1 cellular context compared by ENCODE assay signal in the genomic region with DNA sequence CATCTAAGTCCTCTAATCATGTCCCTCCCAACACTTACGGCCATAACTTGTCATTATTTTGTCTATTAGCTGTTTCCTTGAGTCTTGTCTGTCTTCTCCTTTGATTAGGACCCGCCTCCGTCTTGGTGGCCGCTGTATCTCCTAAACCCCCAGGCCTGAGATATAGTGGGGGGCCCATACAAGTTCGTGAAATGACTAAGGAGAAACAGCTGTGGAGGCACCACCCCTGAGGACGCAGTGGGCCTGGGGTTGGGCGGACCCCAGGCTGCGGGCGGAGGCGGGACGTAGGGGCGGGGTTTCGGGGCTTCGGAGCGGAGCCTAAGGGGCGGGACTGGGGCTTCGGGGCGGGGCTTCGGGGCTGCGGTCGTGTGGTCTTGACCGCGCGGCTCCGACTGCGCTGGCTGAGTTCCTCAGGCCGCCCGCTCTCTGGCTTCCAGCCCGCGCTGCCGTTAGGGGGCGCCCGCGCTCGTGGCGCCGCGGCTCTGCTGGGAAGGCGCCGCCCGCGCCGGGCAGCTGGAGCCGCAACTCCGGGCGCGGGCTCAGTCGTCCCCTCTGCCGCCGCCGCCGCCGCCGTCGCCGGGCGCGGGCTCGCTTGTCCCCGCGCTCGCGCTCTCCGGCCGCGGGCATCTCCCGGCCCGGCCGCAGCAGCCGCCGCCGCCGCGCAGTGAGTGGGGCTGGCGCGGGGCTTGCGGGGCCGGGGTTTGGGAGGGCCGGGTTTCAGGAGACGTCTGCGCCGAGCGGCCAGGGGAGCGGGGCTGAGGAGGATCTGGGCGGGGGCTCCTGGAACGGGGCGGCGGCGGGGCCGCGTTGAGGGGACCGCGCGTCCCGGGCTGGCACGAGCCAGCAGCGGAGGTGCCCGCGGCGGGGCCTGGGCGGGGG.
TF ChIP-seq lines count a peak whose summit lies in the region.

Gene KCTD6, plus strand, starts transcription at position 591 of the 879 bp plus-strand sequence. CDS start 6,660 bp downstream, outside the sequence.

TF ChIP-seq in K562, 482 proteins besides CTCF, POLR2A, EP300 and RAD21 (continued from another document and continues in another):
- TF ChIP-seq, protein P1, sequence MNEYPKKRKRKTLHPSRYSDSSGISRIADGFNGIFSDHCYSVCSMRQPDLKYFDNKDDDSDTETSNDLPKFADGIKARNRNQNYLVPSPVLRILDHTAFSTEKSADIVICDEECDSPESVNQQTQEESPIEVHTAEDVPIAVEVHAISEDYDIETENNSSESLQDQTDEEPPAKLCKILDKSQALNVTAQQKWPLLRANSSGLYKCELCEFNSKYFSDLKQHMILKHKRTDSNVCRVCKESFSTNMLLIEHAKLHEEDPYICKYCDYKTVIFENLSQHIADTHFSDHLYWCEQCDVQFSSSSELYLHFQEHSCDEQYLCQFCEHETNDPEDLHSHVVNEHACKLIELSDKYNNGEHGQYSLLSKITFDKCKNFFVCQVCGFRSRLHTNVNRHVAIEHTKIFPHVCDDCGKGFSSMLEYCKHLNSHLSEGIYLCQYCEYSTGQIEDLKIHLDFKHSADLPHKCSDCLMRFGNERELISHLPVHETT (CRISPR knock-in tag; conservative IDR thresholded peaks at IDR 0.05 in 1 of 2, IDR thresholded peaks at IDR 0.05 in 1 of 2): peak in 1 of 2 experiments; percentile 53; a peak in 1 of 4 replicates
- no peak for TF ChIP-seq POLR2AphosphoS2 (IDR thresholded peaks at IDR 0.05; ENCODE audit: low read length)
- no peak for TF ChIP-seq MYBL2 (IDR thresholded peaks at IDR 0.05; ENCODE audit: low read depth)
- no peak for TF ChIP-seq MYBL2 (CRISPR knock-in tag; IDR thresholded peaks at IDR 0.05; ENCODE audit: borderline replicate concordance)
- TF ChIP-seq MAZ (CRISPR knock-in tag; conservative IDR thresholded peaks at IDR 0.05 in 1 of 2, IDR thresholded peaks at IDR 0.05 in 1 of 2): peak; percentile 14 to 61; a peak in 1 of 4 replicates
- TF ChIP-seq PTRF (tag; IDR thresholded peaks at IDR 0.05): no peak
- TF ChIP-seq, protein P2, sequence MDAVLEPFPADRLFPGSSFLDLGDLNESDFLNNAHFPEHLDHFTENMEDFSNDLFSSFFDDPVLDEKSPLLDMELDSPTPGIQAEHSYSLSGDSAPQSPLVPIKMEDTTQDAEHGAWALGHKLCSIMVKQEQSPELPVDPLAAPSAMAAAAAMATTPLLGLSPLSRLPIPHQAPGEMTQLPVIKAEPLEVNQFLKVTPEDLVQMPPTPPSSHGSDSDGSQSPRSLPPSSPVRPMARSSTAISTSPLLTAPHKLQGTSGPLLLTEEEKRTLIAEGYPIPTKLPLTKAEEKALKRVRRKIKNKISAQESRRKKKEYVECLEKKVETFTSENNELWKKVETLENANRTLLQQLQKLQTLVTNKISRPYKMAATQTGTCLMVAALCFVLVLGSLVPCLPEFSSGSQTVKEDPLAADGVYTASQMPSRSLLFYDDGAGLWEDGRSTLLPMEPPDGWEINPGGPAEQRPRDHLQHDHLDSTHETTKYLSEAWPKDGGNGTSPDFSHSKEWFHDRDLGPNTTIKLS (IDR thresholded peaks at IDR 0.05; ENCODE audit: borderline replicate concordance, low read depth): no peak
- TF ChIP-seq STAT5B (CRISPR knock-in tag; IDR thresholded peaks at IDR 0.05): no peak
- no peak for TF ChIP-seq ETV1 (tag; conservative IDR thresholded peaks at IDR 0.05; ENCODE audit: low read depth)
- TF ChIP-seq JUN (IDR thresholded peaks at IDR 0.05; ENCODE audit: borderline replicate concordance, low read depth, low read length): no peak
- no peak for TF ChIP-seq JUN (CRISPR knock-in tag; IDR thresholded peaks at IDR 0.05; ENCODE audit: borderline replicate concordance)
- TF ChIP-seq, protein P3, sequence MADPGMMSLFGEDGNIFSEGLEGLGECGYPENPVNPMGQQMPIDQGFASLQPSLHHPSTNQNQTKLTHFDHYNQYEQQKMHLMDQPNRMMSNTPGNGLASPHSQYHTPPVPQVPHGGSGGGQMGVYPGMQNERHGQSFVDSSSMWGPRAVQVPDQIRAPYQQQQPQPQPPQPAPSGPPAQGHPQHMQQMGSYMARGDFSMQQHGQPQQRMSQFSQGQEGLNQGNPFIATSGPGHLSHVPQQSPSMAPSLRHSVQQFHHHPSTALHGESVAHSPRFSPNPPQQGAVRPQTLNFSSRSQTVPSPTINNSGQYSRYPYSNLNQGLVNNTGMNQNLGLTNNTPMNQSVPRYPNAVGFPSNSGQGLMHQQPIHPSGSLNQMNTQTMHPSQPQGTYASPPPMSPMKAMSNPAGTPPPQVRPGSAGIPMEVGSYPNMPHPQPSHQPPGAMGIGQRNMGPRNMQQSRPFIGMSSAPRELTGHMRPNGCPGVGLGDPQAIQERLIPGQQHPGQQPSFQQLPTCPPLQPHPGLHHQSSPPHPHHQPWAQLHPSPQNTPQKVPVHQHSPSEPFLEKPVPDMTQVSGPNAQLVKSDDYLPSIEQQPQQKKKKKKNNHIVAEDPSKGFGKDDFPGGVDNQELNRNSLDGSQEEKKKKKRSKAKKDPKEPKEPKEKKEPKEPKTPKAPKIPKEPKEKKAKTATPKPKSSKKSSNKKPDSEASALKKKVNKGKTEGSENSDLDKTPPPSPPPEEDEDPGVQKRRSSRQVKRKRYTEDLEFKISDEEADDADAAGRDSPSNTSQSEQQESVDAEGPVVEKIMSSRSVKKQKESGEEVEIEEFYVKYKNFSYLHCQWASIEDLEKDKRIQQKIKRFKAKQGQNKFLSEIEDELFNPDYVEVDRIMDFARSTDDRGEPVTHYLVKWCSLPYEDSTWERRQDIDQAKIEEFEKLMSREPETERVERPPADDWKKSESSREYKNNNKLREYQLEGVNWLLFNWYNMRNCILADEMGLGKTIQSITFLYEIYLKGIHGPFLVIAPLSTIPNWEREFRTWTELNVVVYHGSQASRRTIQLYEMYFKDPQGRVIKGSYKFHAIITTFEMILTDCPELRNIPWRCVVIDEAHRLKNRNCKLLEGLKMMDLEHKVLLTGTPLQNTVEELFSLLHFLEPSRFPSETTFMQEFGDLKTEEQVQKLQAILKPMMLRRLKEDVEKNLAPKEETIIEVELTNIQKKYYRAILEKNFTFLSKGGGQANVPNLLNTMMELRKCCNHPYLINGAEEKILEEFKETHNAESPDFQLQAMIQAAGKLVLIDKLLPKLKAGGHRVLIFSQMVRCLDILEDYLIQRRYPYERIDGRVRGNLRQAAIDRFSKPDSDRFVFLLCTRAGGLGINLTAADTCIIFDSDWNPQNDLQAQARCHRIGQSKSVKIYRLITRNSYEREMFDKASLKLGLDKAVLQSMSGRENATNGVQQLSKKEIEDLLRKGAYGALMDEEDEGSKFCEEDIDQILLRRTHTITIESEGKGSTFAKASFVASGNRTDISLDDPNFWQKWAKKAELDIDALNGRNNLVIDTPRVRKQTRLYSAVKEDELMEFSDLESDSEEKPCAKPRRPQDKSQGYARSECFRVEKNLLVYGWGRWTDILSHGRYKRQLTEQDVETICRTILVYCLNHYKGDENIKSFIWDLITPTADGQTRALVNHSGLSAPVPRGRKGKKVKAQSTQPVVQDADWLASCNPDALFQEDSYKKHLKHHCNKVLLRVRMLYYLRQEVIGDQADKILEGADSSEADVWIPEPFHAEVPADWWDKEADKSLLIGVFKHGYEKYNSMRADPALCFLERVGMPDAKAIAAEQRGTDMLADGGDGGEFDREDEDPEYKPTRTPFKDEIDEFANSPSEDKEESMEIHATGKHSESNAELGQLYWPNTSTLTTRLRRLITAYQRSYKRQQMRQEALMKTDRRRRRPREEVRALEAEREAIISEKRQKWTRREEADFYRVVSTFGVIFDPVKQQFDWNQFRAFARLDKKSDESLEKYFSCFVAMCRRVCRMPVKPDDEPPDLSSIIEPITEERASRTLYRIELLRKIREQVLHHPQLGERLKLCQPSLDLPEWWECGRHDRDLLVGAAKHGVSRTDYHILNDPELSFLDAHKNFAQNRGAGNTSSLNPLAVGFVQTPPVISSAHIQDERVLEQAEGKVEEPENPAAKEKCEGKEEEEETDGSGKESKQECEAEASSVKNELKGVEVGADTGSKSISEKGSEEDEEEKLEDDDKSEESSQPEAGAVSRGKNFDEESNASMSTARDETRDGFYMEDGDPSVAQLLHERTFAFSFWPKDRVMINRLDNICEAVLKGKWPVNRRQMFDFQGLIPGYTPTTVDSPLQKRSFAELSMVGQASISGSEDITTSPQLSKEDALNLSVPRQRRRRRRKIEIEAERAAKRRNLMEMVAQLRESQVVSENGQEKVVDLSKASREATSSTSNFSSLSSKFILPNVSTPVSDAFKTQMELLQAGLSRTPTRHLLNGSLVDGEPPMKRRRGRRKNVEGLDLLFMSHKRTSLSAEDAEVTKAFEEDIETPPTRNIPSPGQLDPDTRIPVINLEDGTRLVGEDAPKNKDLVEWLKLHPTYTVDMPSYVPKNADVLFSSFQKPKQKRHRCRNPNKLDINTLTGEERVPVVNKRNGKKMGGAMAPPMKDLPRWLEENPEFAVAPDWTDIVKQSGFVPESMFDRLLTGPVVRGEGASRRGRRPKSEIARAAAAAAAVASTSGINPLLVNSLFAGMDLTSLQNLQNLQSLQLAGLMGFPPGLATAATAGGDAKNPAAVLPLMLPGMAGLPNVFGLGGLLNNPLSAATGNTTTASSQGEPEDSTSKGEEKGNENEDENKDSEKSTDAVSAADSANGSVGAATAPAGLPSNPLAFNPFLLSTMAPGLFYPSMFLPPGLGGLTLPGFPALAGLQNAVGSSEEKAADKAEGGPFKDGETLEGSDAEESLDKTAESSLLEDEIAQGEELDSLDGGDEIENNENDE (IDR thresholded peaks at IDR 0.05; ENCODE audit: low read depth, low read length): no peak
- no peak for TF ChIP-seq CBX5 (IDR thresholded peaks at IDR 0.05; ENCODE audit: borderline replicate concordance, low read depth)
- peak; percentile 50; the same call in 1 of the 2 replicates for TF ChIP-seq MYC (IDR thresholded peaks at IDR 0.05; ENCODE audit: low read depth, low read length)
- TF ChIP-seq MYC (CRISPR knock-in tag; IDR thresholded peaks at IDR 0.05; ENCODE audit: borderline replicate concordance, low read depth): no peak
- peak; percentile 4; the same call in 1 of the 2 replicates for TF ChIP-seq CREM (IDR thresholded peaks at IDR 0.05; ENCODE audit: low read depth)
- TF ChIP-seq ZBTB7A (IDR thresholded peaks at IDR 0.05; ENCODE audit: borderline replicate concordance, control insufficient read depth, low read depth, low read length): peak; percentile 79
- TF ChIP-seq, protein P4, sequence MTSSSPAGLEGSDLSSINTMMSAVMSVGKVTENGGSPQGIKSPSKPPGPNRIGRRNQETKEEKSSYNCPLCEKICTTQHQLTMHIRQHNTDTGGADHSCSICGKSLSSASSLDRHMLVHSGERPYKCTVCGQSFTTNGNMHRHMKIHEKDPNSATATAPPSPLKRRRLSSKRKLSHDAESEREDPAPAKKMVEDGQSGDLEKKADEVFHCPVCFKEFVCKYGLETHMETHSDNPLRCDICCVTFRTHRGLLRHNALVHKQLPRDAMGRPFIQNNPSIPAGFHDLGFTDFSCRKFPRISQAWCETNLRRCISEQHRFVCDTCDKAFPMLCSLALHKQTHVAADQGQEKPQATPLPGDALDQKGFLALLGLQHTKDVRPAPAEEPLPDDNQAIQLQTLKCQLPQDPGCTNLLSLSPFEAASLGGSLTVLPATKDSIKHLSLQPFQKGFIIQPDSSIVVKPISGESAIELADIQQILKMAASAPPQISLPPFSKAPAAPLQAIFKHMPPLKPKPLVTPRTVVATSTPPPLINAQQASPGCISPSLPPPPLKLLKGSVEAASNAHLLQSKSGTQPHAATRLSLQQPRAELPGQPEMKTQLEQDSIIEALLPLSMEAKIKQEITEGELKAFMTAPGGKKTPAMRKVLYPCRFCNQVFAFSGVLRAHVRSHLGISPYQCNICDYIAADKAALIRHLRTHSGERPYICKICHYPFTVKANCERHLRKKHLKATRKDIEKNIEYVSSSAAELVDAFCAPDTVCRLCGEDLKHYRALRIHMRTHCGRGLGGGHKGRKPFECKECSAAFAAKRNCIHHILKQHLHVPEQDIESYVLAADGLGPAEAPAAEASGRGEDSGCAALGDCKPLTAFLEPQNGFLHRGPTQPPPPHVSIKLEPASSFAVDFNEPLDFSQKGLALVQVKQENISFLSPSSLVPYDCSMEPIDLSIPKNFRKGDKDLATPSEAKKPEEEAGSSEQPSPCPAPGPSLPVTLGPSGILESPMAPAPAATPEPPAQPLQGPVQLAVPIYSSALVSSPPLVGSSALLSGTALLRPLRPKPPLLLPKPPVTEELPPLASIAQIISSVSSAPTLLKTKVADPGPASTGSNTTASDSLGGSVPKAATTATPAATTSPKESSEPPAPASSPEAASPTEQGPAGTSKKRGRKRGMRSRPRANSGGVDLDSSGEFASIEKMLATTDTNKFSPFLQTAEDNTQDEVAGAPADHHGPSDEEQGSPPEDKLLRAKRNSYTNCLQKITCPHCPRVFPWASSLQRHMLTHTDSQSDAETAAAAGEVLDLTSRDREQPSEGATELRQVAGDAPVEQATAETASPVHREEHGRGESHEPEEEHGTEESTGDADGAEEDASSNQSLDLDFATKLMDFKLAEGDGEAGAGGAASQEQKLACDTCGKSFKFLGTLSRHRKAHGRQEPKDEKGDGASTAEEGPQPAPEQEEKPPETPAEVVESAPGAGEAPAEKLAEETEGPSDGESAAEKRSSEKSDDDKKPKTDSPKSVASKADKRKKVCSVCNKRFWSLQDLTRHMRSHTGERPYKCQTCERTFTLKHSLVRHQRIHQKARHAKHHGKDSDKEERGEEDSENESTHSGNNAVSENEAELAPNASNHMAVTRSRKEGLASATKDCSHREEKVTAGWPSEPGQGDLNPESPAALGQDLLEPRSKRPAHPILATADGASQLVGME (CRISPR knock-in tag; IDR thresholded peaks at IDR 0.05): no peak
- TF ChIP-seq DLX4 (CRISPR knock-in tag; IDR thresholded peaks at IDR 0.05): no peak
- no peak for TF ChIP-seq BDP1 (IDR thresholded peaks at IDR 0.05; ENCODE audit: insufficient read depth, insufficient read length)
- TF ChIP-seq ZNF41 (CRISPR knock-in tag; conservative IDR thresholded peaks at IDR 0.05): no peak
- TF ChIP-seq CHAMP1 (IDR thresholded peaks at IDR 0.05): no peak
